ENCODE assay signal across 26 cellular contexts in the genomic region with DNA sequence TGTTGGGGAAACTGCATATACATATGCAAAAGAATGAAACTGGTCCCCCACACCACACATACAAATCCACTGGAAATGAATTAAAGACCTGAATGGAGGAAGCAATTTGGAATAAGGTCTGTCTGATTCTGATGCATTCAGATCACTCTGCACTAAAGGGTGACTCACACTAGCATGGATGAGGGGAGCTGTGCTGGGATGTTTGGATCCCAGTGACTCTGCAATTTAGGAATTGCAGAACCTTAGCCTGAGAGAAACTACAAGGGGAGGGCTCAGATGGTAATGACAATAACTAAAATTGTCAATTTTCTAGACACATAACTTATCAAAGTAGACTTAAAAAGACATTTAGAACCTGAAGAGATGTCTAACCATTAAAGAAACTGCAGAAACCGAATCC.
"Had no signal": no experiment of that assay in that cellular context is flagged by ENCODE, and none has a peak within 500 bp of the region (broad histone marks: within the 10 kb centered on the region; RNA-seq: fewer than 3 reads in every experiment).

No MANE protein-coding gene starts in this region.

- H3K9me3 ChIP-seq: thyroid gland, upper lobe of left lung, vagina had no signal

- H3K4me1 Mint-ChIP-seq: activated naive CD4-positive, alpha-beta T cell treated with anti-CD3 and anti-CD28 coated beads, Interleukin-2, amount 50 U/mL, for 24 hours; activated naive CD8-positive, alpha-beta T cell treated with anti-CD3 and anti-CD28 coated beads, Interleukin-2, amount 50 U/mL, for 24 hours; nephron; stimulated activated memory B cell treated with anti-CD40 and anti-IgM and Interleukin-4, amounts not matched to agents 10 μg/mL and 1 μg/mL and 100 μg/mL, for 72 hours; stimulated activated naive CD8-positive, alpha-beta T cell treated with anti-CD3 and anti-CD28 coated beads, Interleukin-15, amount 100 ng/mL, for 72 hours; T-helper 17 cell; WTC11 had no signal

- H3K9me3 Mint-ChIP-seq: activated T-helper 2 cell treated with anti-CD3 and anti-CD28 coated beads, Interferon-gamma antibody, Interleukin-2, Interleukin-4, amounts not matched to agents 10 μg/mL and 5 μg/mL and 100 μg/mL, durations not matched to agents 14 hours and 24 hours and 36 hours had no signal

- H3K4me1 ChIP-seq: foreskin keratinocyte, thyroid gland, upper lobe of left lung, vagina had no signal

- H3K27ac Mint-ChIP-seq: activated CD8-positive, alpha-beta T cell treated with anti-CD3 and anti-CD28 coated beads for 36 hours; activated naive CD4-positive, alpha-beta T cell treated with anti-CD3 and anti-CD28 coated beads, Interleukin-2, amount 50 U/mL, for 24 hours; activated naive CD8-positive, alpha-beta T cell treated with anti-CD3 and anti-CD28 coated beads, Interleukin-2, amount 50 U/mL, for 24 hours; activated T-helper 2 cell treated with anti-CD3 and anti-CD28 coated beads, Interferon-gamma antibody, Interleukin-2, Interleukin-4, amounts not matched to agents 10 μg/mL and 5 μg/mL and 100 μg/mL, durations not matched to agents 14 hours and 24 hours and 36 hours; nephron; stimulated activated memory B cell treated with anti-CD40 and anti-IgM and Interleukin-4, amounts not matched to agents 10 μg/mL and 1 μg/mL and 100 μg/mL, for 72 hours; stimulated activated naive CD8-positive, alpha-beta T cell treated with anti-CD3 and anti-CD28 coated beads, Interleukin-15, amount 100 ng/mL, for 72 hours; T-helper 17 cell; WTC11 had no signal

- H3K36me3 Mint-ChIP-seq: activated naive CD4-positive, alpha-beta T cell treated with anti-CD3 and anti-CD28 coated beads, Interleukin-2, amount 50 U/mL, for 24 hours; stimulated activated memory B cell treated with anti-CD40 and anti-IgM and Interleukin-4, amounts not matched to agents 10 μg/mL and 1 μg/mL and 100 μg/mL, for 72 hours; WTC11 had no signal

- H3K27me3 ChIP-seq: foreskin keratinocyte, thyroid gland, upper lobe of left lung, vagina had no signal

- H3K27ac ChIP-seq: foreskin keratinocyte, left ventricle myocardium inferior, thyroid gland, upper lobe of left lung, vagina had no signal

- H3K4me3 ChIP-seq: left ventricle myocardium inferior, lung, thyroid gland, upper lobe of left lung, vagina had no signal

- H3K27me3 Mint-ChIP-seq: activated naive CD8-positive, alpha-beta T cell treated with anti-CD3 and anti-CD28 coated beads, Interleukin-2, amount 50 U/mL, for 24 hours had no signal

- H3K4me3 Mint-ChIP-seq: activated CD8-positive, alpha-beta T cell treated with anti-CD3 and anti-CD28 coated beads for 36 hours; activated naive CD4-positive, alpha-beta T cell treated with anti-CD3 and anti-CD28 coated beads, Interleukin-2, amount 50 U/mL, for 24 hours; activated naive CD8-positive, alpha-beta T cell treated with anti-CD3 and anti-CD28 coated beads, Interleukin-2, amount 50 U/mL, for 24 hours; nephron; stimulated activated memory B cell treated with anti-CD40 and anti-IgM and Interleukin-4, amounts not matched to agents 10 μg/mL and 1 μg/mL and 100 μg/mL, for 72 hours; stimulated activated naive CD8-positive, alpha-beta T cell treated with anti-CD3 and anti-CD28 coated beads, Interleukin-15, amount 100 ng/mL, for 72 hours; T-helper 17 cell; WTC11 had no signal

- FAIRE-seq: colon, small intestine had no signal

- H3K36me3 ChIP-seq: left ventricle myocardium inferior, thyroid gland, upper lobe of left lung, vagina had no signal

- DNase-seq: activated CD4-positive, alpha-beta T cell treated with anti-CD3 and anti-CD28 coated beads, Interleukin-2, amount 50 U/mL, for 1 hour; activated CD8-positive, alpha-beta T cell treated with anti-CD3 and anti-CD28 coated beads for 36 hours; activated naive CD8-positive, alpha-beta T cell treated with anti-CD3 and anti-CD28 coated beads, Interleukin-2, amount 50 U/mL, for 24 hours; activated T-cell treated with anti-CD3 and anti-CD28 coated beads, Interleukin-2, amount 50 U/mL, for 48 hours; dermis blood vessel endothelial cell; effector CD8-positive, alpha-beta T cell; foreskin keratinocyte; kidney glomerular epithelial cell; left ventricle myocardium inferior; retina; small intestine; stimulated activated CD4-positive, alpha-beta T cell treated with anti-CD3 and anti-CD28 coated beads, Interleukin-4, amount 100 ng/mL, for 4 hours; stimulated activated CD8-positive, alpha-beta memory T cell treated with anti-CD3 and anti-CD28 coated beads, Interleukin-4, amount 100 ng/mL, for 48 hours; stimulated activated naive CD8-positive, alpha-beta T cell treated with anti-CD3 and anti-CD28 coated beads, Interleukin-15, amount 100 ng/mL, for 72 hours; T-helper 17 cell; T1000; thyroid gland; upper lobe of left lung had no signal
